ENCODE assay signal across 12 cellular contexts in genomic region chr10:98316661-98317060, GRCh38. TPM values are rescaled to one million over a fixed set of nuclear protein-coding genes. Genes with fewer than 3 reads are reported as not detected.
DNase-seq lines count a peak whose midpoint lies in the region; ATAC-seq and TF ChIP-seq lines count a peak whose summit lies in the region.
"Had no signal": no experiment of that assay in that cellular context is flagged by ENCODE, and none has a peak within 500 bp of the region (broad histone marks: within the 10 kb centered on the region; RNA-seq: fewer than 3 reads in every experiment).

No MANE protein-coding gene starts in this region.

- TF ChIP-seq CTCF in fibroblast of the aortic adventitia (IDR thresholded peaks at IDR 0.05; ENCODE audit: insufficient read depth, low read length) (no peak), psoas muscle (IDR thresholded peaks at IDR 0.05) (no peak), GM10266 (IDR thresholded peaks at IDR 0.05; ENCODE audit: control insufficient read depth, insufficient read depth, low read depth, missing control alignments) (no peak)

- H3K4me3 ChIP-seq in fibroblast of the aortic adventitia (ENCODE audit: low read depth, low read length): no peak overlapping the region
- H3K4me3 ChIP-seq in psoas muscle: no peak overlapping the region

- ATAC-seq in psoas muscle: peak; percentile 53 to 76 (median 70)
- no peak for ATAC-seq in GM21515 (IDR thresholded peaks at IDR 0.05; ENCODE audit: unreplicated experiment)
- ATAC-seq: stimulated activated naive CD8-positive, alpha-beta T cell treated with anti-CD3 and anti-CD28 coated beads, Interleukin-15, amount 100 ng/mL, for 72 hours had no signal

- H3K4me1 ChIP-seq in psoas muscle: peaks cover 37% of the 10 kb centered on the region

- H3K27ac ChIP-seq in psoas muscle: peak overlapping the region; percentile 14

- intact Hi-C loops in psoas muscle (cut with DNase I): no loop called here

- no peaks in the 10 kb centered on the region for H3K27me3 ChIP-seq in psoas muscle (ENCODE audit: insufficient read depth in 3 of 3, low read length in 2 of 3)

- no peaks in the 10 kb centered on the region for H3K9me3 ChIP-seq in psoas muscle

- peak; percentile 63 for DNase-seq in GM03348 (ENCODE audit: low spot score)
- peak; percentile 47 for DNase-seq in RPMI7951 (ENCODE audit: low read depth)
- DNase-seq in fibroblast of the aortic adventitia (ENCODE audit: low read depth): peak; percentile 50
- DNase-seq in psoas muscle: no peak
- no peak for DNase-seq in GM10266 (ENCODE audit: extremely low spot score)
- DNase-seq in stimulated activated naive CD4-positive, alpha-beta T cell (lab: John Stamatoyannopoulos, UW): no peak
- DNase-seq in COLO668 (lab: John Stamatoyannopoulos, UW; ENCODE audit: unreplicated experiment): no peak
- DNase-seq: amygdala; DMS 273 treated with DMSO at 0.1 percent for 48 hours; NCI-H1694; stimulated activated naive CD8-positive, alpha-beta T cell treated with anti-CD3 and anti-CD28 coated beads, Interleukin-15, amount 100 ng/mL, for 72 hours had no signal

- H3K36me3 ChIP-seq in psoas muscle (ENCODE audit: insufficient read depth in 1 of 2, low read depth in 1 of 2): no peaks in the 10 kb centered on the region

RNA-seq across cellular contexts. Expression of gene LOXL4, which starts 48.7 kb away (rescaled TPM):
- under 0.01 and 0.10 TPM in 2 replicates for total RNA-seq in RPMI7951 (2014; rRNA removed; shearing (Covaris generic))
- 14.3 and 62.5 TPM in 2 replicates for total RNA-seq in fibroblast of the aortic adventitia (ENCODE audit: low replicate concordance)
- total RNA-seq in psoas muscle: 10 to 100 TPM in 3 of 4 donors, 1 to 10 TPM in 1; 5.7 to 26.3 (median 12.5) TPM
- polyA plus RNA-seq in psoas muscle: 1 to 10 TPM; 2.9 to 7.4 (median 3.0) TPM

Comparison
In these comparisons a context has a peak if more than half of its experiments do, and no peak if none do; other contexts are left out.
1. DNase-seq: peak in GM03348 (single experiment), RPMI7951 (single experiment) and fibroblast of the aortic adventitia (single experiment); none in psoas muscle (0 of 2), GM10266 (single experiment), stimulated activated naive CD4-positive, alpha-beta T cell (0 of 6) and COLO668 (single experiment).